ENCODE assay signal across 9 cellular contexts in the genomic region with DNA sequence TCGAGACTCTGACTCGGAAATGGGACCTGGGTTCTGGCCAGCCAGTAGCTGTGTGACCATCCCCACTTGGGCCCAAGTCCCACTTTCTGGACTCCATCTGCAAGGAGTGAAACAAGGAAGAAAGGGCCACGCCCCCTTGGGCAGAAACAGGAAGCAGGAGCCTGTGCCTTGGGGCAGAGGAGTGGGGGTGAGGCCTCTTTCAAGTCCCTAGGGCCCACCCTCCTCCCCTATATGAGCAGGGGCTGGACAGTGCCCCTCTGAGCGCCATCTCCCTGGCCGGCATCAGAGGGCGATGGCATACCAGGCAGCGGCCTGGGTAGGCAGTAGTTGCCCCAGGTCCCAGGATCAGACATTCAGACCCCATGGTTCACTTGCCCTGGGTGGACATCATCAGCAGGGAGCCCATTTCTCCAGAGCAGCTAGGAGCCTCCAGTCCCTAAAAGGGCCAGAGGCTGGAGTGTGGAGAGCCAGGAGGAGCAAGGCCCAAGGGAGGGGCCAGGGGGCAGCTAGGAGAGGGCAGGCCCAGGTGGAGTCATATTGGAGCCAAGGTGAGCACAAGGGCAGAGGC. TPM values are rescaled to one million over a fixed set of nuclear protein-coding genes. Genes with fewer than 3 reads are reported as not detected.
DNase-seq lines count a peak whose midpoint lies in the region; ATAC-seq, FAIRE-seq and TF ChIP-seq lines count a peak whose summit lies in the region.
"Had no signal": no experiment of that assay in that cellular context is flagged by ENCODE, and none has a peak within 500 bp of the region (broad histone marks: within the 10 kb centered on the region; RNA-seq: fewer than 3 reads in every experiment).

No MANE protein-coding gene starts in this region.

- H3K4me3 Mint-ChIP-seq in activated CD4-positive, alpha-beta T cell treated with anti-CD3 and anti-CD28 coated beads, Interleukin-2, amount 10 ng/mL, durations not matched to agents 7 days and 5 days: no peak overlapping the region
- H3K4me3 Mint-ChIP-seq: memory B cell had no signal

- POLR2A ChIA-PET in PC-3 (lab: Charles Lee; ENCODE audit: unreplicated experiment): interaction anchor here (0.6 kb wide), 1 partner anchor 24 kb away, joined by 3 read pairs; no protein-coding TSS in a partner anchor
- POLR2A ChIA-PET in activated CD4-positive, alpha-beta T cell treated with anti-CD3 and anti-CD28 coated beads, Interleukin-2, amount 10 ng/mL, durations not matched to agents 7 days and 5 days (lab: Charles Lee): no interaction called here

- no peaks in the 10 kb centered on the region for H3F3A ChIP-seq in PC-3 (ENCODE audit: low read length, unreplicated experiment)

- H3K9ac ChIP-seq in DND-41 (ENCODE audit: low read depth, low read length) (no peak overlapping the region), PC-3 (ENCODE audit: low read length) (peak overlapping the region; percentile 63)

- 74 to 75% methylated on average over 7 of the region's 7 CpGs for WGBS in pancreas, 2 donors

- no peaks in the 10 kb centered on the region for H3K36me3 Mint-ChIP-seq in activated CD4-positive, alpha-beta T cell treated with anti-CD3 and anti-CD28 coated beads, Interleukin-2, amount 10 ng/mL, durations not matched to agents 7 days and 5 days (ENCODE audit: low read depth)
- H3K36me3 Mint-ChIP-seq: memory B cell had no signal

- FAIRE-seq in pancreas (lab: Jason Lieb, UNC): no peak

- H4K20me1 ChIP-seq in DND-41 (ENCODE audit: insufficient read depth, low read length) (peaks cover 6% of the 10 kb centered on the region), PC-3 (ENCODE audit: low read length) (peaks cover 10% of the 10 kb centered on the region; the same call in 1 of the 2 replicates)

- H3K79me2 ChIP-seq in DND-41 (ENCODE audit: insufficient read depth, low read length) (no peaks in the 10 kb centered on the region), PC-3 (ENCODE audit: low read length) (peaks cover 88% of the 10 kb centered on the region)

- no peak overlapping the region for H3K27ac Mint-ChIP-seq in activated CD4-positive, alpha-beta T cell treated with anti-CD3 and anti-CD28 coated beads, Interleukin-2, amount 10 ng/mL, durations not matched to agents 7 days and 5 days
- H3K27ac Mint-ChIP-seq: memory B cell had no signal

- H3K4me1 Mint-ChIP-seq in activated CD4-positive, alpha-beta T cell treated with anti-CD3 and anti-CD28 coated beads, Interleukin-2, amount 10 ng/mL, durations not matched to agents 7 days and 5 days: peaks cover 3% of the 10 kb centered on the region

- no peak overlapping the region for H3K4me3 ChIP-seq in DND-41 (ENCODE audit: low read depth in 1 of 2, low read length in 2 of 2)
- no peak overlapping the region for H3K4me3 ChIP-seq in PC-3 (ENCODE audit: low read length)
- H3K4me3 ChIP-seq in pancreas: no peak overlapping the region

- H3K27me3 ChIP-seq in DND-41 (ENCODE audit: insufficient read depth, low read length, poor library complexity) (no peaks in the 10 kb centered on the region), PC-3 (ENCODE audit: low read length) (no peaks in the 10 kb centered on the region), pancreas (no peaks in the 10 kb centered on the region)

- H3K9me2 ChIP-seq in PC-3 (replicated peaks; ENCODE audit: low read length): no peaks in the 10 kb centered on the region

- DNase-seq in DND-41 (no peak), PC-3 (peak; percentile 27), fibroblast of gingiva (ENCODE audit: low read depth) (peak; percentile 66), pancreas (peak in 2 of 6 donors; percentile 70 to 72), NCI-H1694 (lab: John Stamatoyannopoulos, UW) (no peak), pons (ENCODE audit: low spot score) (no peak)
- DNase-seq in activated CD4-positive, alpha-beta T cell treated with anti-CD3 and anti-CD28 coated beads, Interleukin-2, amount 10 ng/mL, durations not matched to agents 7 days and 5 days: no peak

- H3K9me3 Mint-ChIP-seq in activated CD4-positive, alpha-beta T cell treated with anti-CD3 and anti-CD28 coated beads, Interleukin-2, amount 10 ng/mL, durations not matched to agents 7 days and 5 days: no peaks in the 10 kb centered on the region
- H3K9me3 Mint-ChIP-seq: memory B cell had no signal

- H2AFZ ChIP-seq in DND-41 (ENCODE audit: low read depth, low read length): no peak overlapping the region
- no peak overlapping the region for H2AFZ ChIP-seq in PC-3 (ENCODE audit: low read length)

- no peaks in the 10 kb centered on the region for H3K4me1 ChIP-seq in DND-41 (ENCODE audit: insufficient read depth, low read length)
- peaks cover 55% of the 10 kb centered on the region for H3K4me1 ChIP-seq in PC-3 (ENCODE audit: insufficient read depth, low read length)
- peaks cover 41 to 55% (median 47%) of the 10 kb centered on the region in 3 donors for H3K4me1 ChIP-seq in pancreas

- CTCF ChIA-PET in PC-3 (lab: Charles Lee): interaction anchor here (1.9 kb wide), 1 partner anchor 61 kb away, joined by 8 read pairs; no protein-coding TSS in a partner anchor
- CTCF ChIA-PET in activated CD4-positive, alpha-beta T cell treated with anti-CD3 and anti-CD28 coated beads, Interleukin-2, amount 10 ng/mL, durations not matched to agents 7 days and 5 days (lab: Charles Lee): no interaction called here

- H3K9me3 ChIP-seq in DND-41 (ENCODE audit: insufficient read depth, low read length, severe bottlenecking) (no peaks in the 10 kb centered on the region), PC-3 (ENCODE audit: low read length) (no peaks in the 10 kb centered on the region), pancreas (no peaks in the 10 kb centered on the region)

- no TSS peak for BruUV-seq in PC-3 (replicated peaks; lab: Mats Ljungman, UMichigan)

- H3K36me3 ChIP-seq in DND-41 (ENCODE audit: insufficient read depth, low read length): no peaks in the 10 kb centered on the region
- peaks cover 7% of the 10 kb centered on the region; the same call in 1 of the 2 replicates for H3K36me3 ChIP-seq in PC-3 (ENCODE audit: low read depth, low read length)
- H3K36me3 ChIP-seq in pancreas: peaks cover 0 to 19% (median 12%) of the 10 kb centered on the region in 3 donors

- ATAC-seq in DND-41 (ENCODE audit: insufficient read depth, low read depth): 0 out of 3 replicates have a peak, but pooled peaks have one; percentile 15
- no peak; the same call in none of the 2 replicates for ATAC-seq in PC-3
- ATAC-seq in pancreas: no peak
- ATAC-seq in GM18861 (IDR thresholded peaks at IDR 0.05; ENCODE audit: unreplicated experiment): no peak

- H3K27ac ChIP-seq in DND-41 (ENCODE audit: low read length): no peak overlapping the region
- H3K27ac ChIP-seq in PC-3 (ENCODE audit: low read length): peak overlapping the region; percentile 86
- peak overlapping the region; percentile 86 to 98 (median 92) for H3K27ac ChIP-seq in pancreas

- H3K27me3 Mint-ChIP-seq in activated CD4-positive, alpha-beta T cell treated with anti-CD3 and anti-CD28 coated beads, Interleukin-2, amount 10 ng/mL, durations not matched to agents 7 days and 5 days: peaks cover 15% of the 10 kb centered on the region

- intact Hi-C loops in PC-3 (cut with micrococcal nuclease) (no loop called here), pancreas (cut with DNase I) (no loop called here)

- no peak overlapping the region for H3K4me2 ChIP-seq in DND-41 (ENCODE audit: insufficient read depth, low read length)
- H3K4me2 ChIP-seq in PC-3 (ENCODE audit: low read length): peak overlapping the region; percentile 60

- no peak for TF ChIP-seq CTCF in DND-41 (IDR thresholded peaks at IDR 0.05; ENCODE audit: borderline replicate concordance, extremely low read depth, low read length, poor library complexity, severe bottlenecking)
- no peak for TF ChIP-seq CTCF in PC-3 (conservative IDR thresholded peaks at IDR 0.05; ENCODE audit: low read depth, low read length)
- TF ChIP-seq CTCF in pancreas (IDR thresholded peaks at IDR 0.05): no peak

RNA-seq across cellular contexts. Expression of a gene that starts 7.1 kb away (rescaled TPM):
- 49.3 and 68.0 TPM in 2 replicates for total RNA-seq in PC-3 (2014; rRNA removed)
- total RNA-seq in pancreas: 10 to 100 TPM; 30.1 to 56.9 (median 40.4) TPM
- polyA plus RNA-seq in pancreas: 10 to 100 TPM; 60.1 to 66.7 TPM
- under 1 TPM in 1 of 2 experiments, not detected in 1; 0.04 TPM for total RNA-seq in activated CD4-positive, alpha-beta T cell treated with anti-CD3 and anti-CD28 coated beads, Interleukin-2, amount 10 ng/mL, durations not matched to agents 7 days and 5 days

RNA-seq across cellular contexts. Expression of a gene that starts 25.5 kb away (rescaled TPM):
- not detected in 2 replicates for total RNA-seq in PC-3 (2014; rRNA removed)
- over 10,000 TPM; 14,339 to 37,242 (median 26,937) TPM for total RNA-seq in pancreas
- over 10,000 TPM; 23,150 to 29,718 TPM for polyA plus RNA-seq in pancreas
- not detected for total RNA-seq in activated CD4-positive, alpha-beta T cell treated with anti-CD3 and anti-CD28 coated beads, Interleukin-2, amount 10 ng/mL, durations not matched to agents 7 days and 5 days

RNA-seq across cellular contexts. Expression of a gene that starts 37.3 kb away (rescaled TPM):
- total RNA-seq in PC-3 (2014; rRNA removed): not detected in 2 replicates
- total RNA-seq in pancreas: over 10,000 TPM; 36,685 to 57,899 (median 39,778) TPM
- polyA plus RNA-seq in pancreas: over 10,000 TPM; 20,002 to 30,463 TPM
- not detected for total RNA-seq in activated CD4-positive, alpha-beta T cell treated with anti-CD3 and anti-CD28 coated beads, Interleukin-2, amount 10 ng/mL, durations not matched to agents 7 days and 5 days

Comparison
In these comparisons a context has a peak if more than half of its experiments do, and no peak if none do; other contexts are left out.
1. DNase-seq: peak in PC-3 (single experiment) and fibroblast of gingiva (single experiment); none in DND-41 (single experiment), NCI-H1694 (single experiment), pons (single experiment) and activated CD4-positive, alpha-beta T cell treated with anti-CD3 and anti-CD28 coated beads, Interleukin-2, amount 10 ng/mL, durations not matched to agents 7 days and 5 days (single experiment).
2. RNA of a gene that starts 7.1 kb away (total RNA-seq): 49.3 to 68.0 TPM in PC-3 and 30.1 to 56.9 TPM in pancreas; 0.04 TPM in activated CD4-positive, alpha-beta T cell treated with anti-CD3 and anti-CD28 coated beads, Interleukin-2, amount 10 ng/mL, durations not matched to agents 7 days and 5 days; every median in the first group is over 10 times any median in the second.
3. RNA of a gene that starts 25.5 kb away (total RNA-seq): 14,339 to 37,242 TPM in pancreas; not detected in PC-3 and not detected in activated CD4-positive, alpha-beta T cell treated with anti-CD3 and anti-CD28 coated beads, Interleukin-2, amount 10 ng/mL, durations not matched to agents 7 days and 5 days; every median in the first group is over 1,000 times any median in the second.
4. RNA of a gene that starts 37.3 kb away (total RNA-seq): 36,685 to 57,899 TPM in pancreas; not detected in PC-3 and not detected in activated CD4-positive, alpha-beta T cell treated with anti-CD3 and anti-CD28 coated beads, Interleukin-2, amount 10 ng/mL, durations not matched to agents 7 days and 5 days; every median in the first group is over 1,000 times any median in the second.